23 cellular contexts compared by ENCODE assay signal in the genomic region with DNA sequence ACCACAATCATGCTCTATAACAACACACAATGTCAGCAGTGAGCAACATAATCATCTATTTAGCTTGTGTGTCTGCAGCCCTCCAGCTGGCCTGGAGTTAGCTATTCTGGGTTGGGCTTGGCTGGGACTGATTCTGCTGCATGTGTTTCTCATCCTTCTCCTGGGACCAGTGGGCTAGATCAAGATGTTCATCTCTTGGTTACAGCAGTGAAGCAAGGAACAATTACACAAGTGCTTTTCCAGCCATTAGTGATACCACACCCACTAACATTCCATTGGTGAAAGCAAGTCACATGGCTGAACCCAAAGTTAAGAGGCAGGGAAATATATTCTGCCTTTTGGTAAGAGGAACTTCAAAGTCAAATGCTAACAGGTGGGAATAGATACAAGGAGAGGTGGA.
DNase-seq lines count a peak whose midpoint lies in the region; TF ChIP-seq lines count a peak whose summit lies in the region.
"Had no signal": no experiment of that assay in that cellular context is flagged by ENCODE, and none has a peak within 500 bp of the region (broad histone marks: within the 10 kb centered on the region; RNA-seq: fewer than 3 reads in every experiment).

No MANE protein-coding gene starts in this region.

- H3K27ac ChIP-seq in brain microvascular endothelial cell: no peak overlapping the region
- H3K27ac ChIP-seq: hepatocyte, KMS-11, left lung had no signal

- in situ Hi-C loops in brain microvascular endothelial cell (cut with HindIII; ENCODE audit: low pct_ligation_motif_present, low sequenced_read_pairs): no loop called here

- TF ChIP-seq CTCF in NB4 (IDR thresholded peaks at IDR 0.05; ENCODE audit: low read depth, low read length) (no peak), brain microvascular endothelial cell (IDR thresholded peaks at IDR 0.05; ENCODE audit: low read depth, low read length, missing control alignments) (no peak)

- no peaks in the 10 kb centered on the region for H3K27me3 ChIP-seq in brain microvascular endothelial cell (replicated peaks)
- H3K27me3 ChIP-seq: hepatocyte, left lung had no signal

- peak; percentile 35 for DNase-seq in GM04504 (ENCODE audit: low read depth)
- DNase-seq in NB4 (ENCODE audit: low read depth): peak; percentile 15
- DNase-seq in fibroblast of the conjunctiva (ENCODE audit: low read depth): peak; percentile 70
- peak; percentile 76 for DNase-seq in stromal cell of bone marrow (ENCODE audit: low read depth)
- no peak for DNase-seq in superior temporal gyrus (ENCODE audit: extremely low spot score)
- no peak for DNase-seq in iPS-NIHi11 (ENCODE audit: low spot score)
- no peak for DNase-seq in brain microvascular endothelial cell
- DNase-seq: activated naive CD4-positive, alpha-beta T cell treated with anti-CD3 and anti-CD28 coated beads, Interleukin-2, amount 50 U/mL, for 16 hours; anterior cingulate cortex; CD4-positive, alpha-beta T cell; immature natural killer cell; left lung; natural killer cell; NCI-H1092 treated with DMSO at 0.1 percent for 48 hours; NCI-H187 treated with DMSO at 0.1 percent for 48 hours; NCI-H2227 treated with DMSO at 0.1 percent for 48 hours; NCI-H774; OCI-M1; stimulated activated CD4-positive, alpha-beta T cell treated with anti-CD3 and anti-CD28 coated beads, Interleukin-4, amount 100 ng/mL, for 4 hours; stimulated activated naive CD4-positive, alpha-beta T cell had no signal

- no peak for TF ChIP-seq POLR2A in NB4 (IDR thresholded peaks at IDR 0.05; ENCODE audit: extremely low read depth, insufficient read length)

- H3K4me3 ChIP-seq in NB4 (ENCODE audit: low read depth, low read length) (no peak overlapping the region), brain microvascular endothelial cell (ENCODE audit: low read depth, low read length) (no peak overlapping the region)
- H3K4me3 ChIP-seq: GM23338, hepatocyte, left lung had no signal

- H3K36me3 ChIP-seq in brain microvascular endothelial cell (replicated peaks): no peaks in the 10 kb centered on the region
- H3K36me3 ChIP-seq: left lung had no signal

Comparison
In these comparisons a context has a peak if more than half of its experiments do, and no peak if none do; other contexts are left out.
1. DNase-seq: peak in GM04504 (single experiment), NB4 (single experiment), fibroblast of the conjunctiva (single experiment) and stromal cell of bone marrow (single experiment); none in superior temporal gyrus (single experiment), iPS-NIHi11 (single experiment) and brain microvascular endothelial cell (single experiment).